ENCODE assay signal across 14 cellular contexts in genomic region chr20:3240776-3241363, GRCh38. TPM values are rescaled to one million over a fixed set of nuclear protein-coding genes. Genes with fewer than 3 reads are reported as not detected.
A peak's percentile ranks its signal among the peaks of the same experiment; 100 is the strongest.
DNase-seq lines count a peak whose midpoint lies in the region; ATAC-seq and TF ChIP-seq lines count a peak whose summit lies in the region.
"Had no signal": no experiment of that assay in that cellular context is flagged by ENCODE, and none has a peak within 500 bp of the region (broad histone marks: within the 10 kb centered on the region; RNA-seq: fewer than 3 reads in every experiment).

No MANE protein-coding gene starts in this region.

- no peaks in the 10 kb centered on the region for H3K9me3 ChIP-seq in ES-I3 (ENCODE audit: control insufficient read depth, insufficient read depth, low read length)
- H3K9me3 ChIP-seq in PC-9 (ENCODE audit: insufficient read depth, low read depth): no peaks in the 10 kb centered on the region

- H3K36me3 ChIP-seq in ES-I3 (ENCODE audit: insufficient read depth, low read length) (no peaks in the 10 kb centered on the region), PC-9 (ENCODE audit: low read depth) (no peaks in the 10 kb centered on the region)
- H3K36me3 ChIP-seq: cardiac muscle cell, WERI-Rb-1 had no signal

- H3K4me1 Mint-ChIP-seq in MCF 10A (ENCODE audit: insufficient read depth, unreplicated experiment) (peaks cover 26% of the 10 kb centered on the region), memory B cell (peaks cover 9% of the 10 kb centered on the region)

- intact Hi-C loops in MCF 10A (cut with micrococcal nuclease): no loop called here
- intact Hi-C loops in PC-9 (cut with micrococcal nuclease; ENCODE audit: unreplicated experiment): no loop called here

- H3K27me3 Mint-ChIP-seq in MCF 10A (ENCODE audit: insufficient read depth, unreplicated experiment) (no peaks in the 10 kb centered on the region), memory B cell (peaks cover 26% of the 10 kb centered on the region)

- CTCF ChIA-PET in MCF 10A (lab: Yijun Ruan, JAX): interaction anchor here (1.8 kb wide), 1 partner anchor 22 kb away, joined by 6 read pairs; no protein-coding TSS in a partner anchor
- CTCF ChIA-PET in PC-9 (lab: Charles Lee): no interaction called here

- H3K36me3 Mint-ChIP-seq in MCF 10A (ENCODE audit: insufficient read depth, unreplicated experiment) (no peaks in the 10 kb centered on the region), memory B cell (no peaks in the 10 kb centered on the region)

- H3K9ac ChIP-seq in ES-I3 (ENCODE audit: low read depth, low read length): peak overlapping the region; percentile 77

- H3K4me3 Mint-ChIP-seq in MCF 10A (ENCODE audit: unreplicated experiment): peak overlapping the region; percentile 86
- peak overlapping the region; percentile 48 for H3K4me3 Mint-ChIP-seq in memory B cell

- POLR2A ChIA-PET in MCF 10A (lab: Yijun Ruan, JAX): interaction anchor here (2.2 to 2.8 kb wide), 4 partner anchors 11 to 75 kb away, joined by 12 to 35 read pairs (median 20); partner anchors contain the start of gene ITPA
- POLR2A ChIA-PET in PC-9 (lab: Charles Lee; ENCODE audit: unreplicated experiment): interaction anchor here (0.5 kb wide), 1 partner anchor 19 kb away, joined by 4 read pairs; no protein-coding TSS in a partner anchor

- no peak for ATAC-seq in memory B cell (ENCODE audit: low read depth)
- no peak for ATAC-seq in GM21390 (IDR thresholded peaks at IDR 0.05; ENCODE audit: unreplicated experiment)
- ATAC-seq in HG03442 (IDR thresholded peaks at IDR 0.05; ENCODE audit: unreplicated experiment): no peak

- no peak overlapping the region for H3K27ac ChIP-seq in PC-9
- H3K27ac ChIP-seq: cardiac muscle cell, WERI-Rb-1 had no signal

- peaks cover 11% of the 10 kb centered on the region; the same call in 1 of the 2 replicates for H3K4me1 ChIP-seq in ES-I3 (ENCODE audit: insufficient read depth, low read length)
- peaks cover 22% of the 10 kb centered on the region for H3K4me1 ChIP-seq in PC-9 (replicated peaks; ENCODE audit: insufficient read depth)

- H3K27ac Mint-ChIP-seq in MCF 10A (ENCODE audit: low read depth, unreplicated experiment): peak overlapping the region; percentile 64
- no peak overlapping the region for H3K27ac Mint-ChIP-seq in memory B cell
- H3K27ac Mint-ChIP-seq: activated T-cell treated with anti-CD3 and anti-CD28 coated beads, Interleukin-2, amount 50 U/mL, for 24 hours had no signal

- no peak overlapping the region for H2AFZ ChIP-seq in PC-9

- DNase-seq in AG10803 (ENCODE audit: low read depth) (no peak), MCF 10A (ENCODE audit: unreplicated experiment) (no peak), memory B cell (ENCODE audit: low spot score in 2 of 2) (no peak), cerebellar nuclear complex (lab: John Stamatoyannopoulos, UW) (no peak), PC-9 (no peak)
- DNase-seq: activated T-cell treated with anti-CD3 and anti-CD28 coated beads, Interleukin-2, amount 50 U/mL, for 24 hours; GF-D8; KG1; NCI-H146; WERI-Rb-1 had no signal

- H3K4me2 ChIP-seq in PC-9: no peak overlapping the region

- no peaks in the 10 kb centered on the region for H3K79me2 ChIP-seq in PC-9 (ENCODE audit: low read depth)

- no peaks in the 10 kb centered on the region for H3K27me3 ChIP-seq in PC-9 (ENCODE audit: insufficient read depth, low read depth)

- H3K9me3 Mint-ChIP-seq in MCF 10A (ENCODE audit: unreplicated experiment) (no peaks in the 10 kb centered on the region), memory B cell (no peaks in the 10 kb centered on the region)
- H3K9me3 Mint-ChIP-seq: activated T-cell treated with anti-CD3 and anti-CD28 coated beads, Interleukin-2, amount 50 U/mL, for 24 hours had no signal

- no peak for TF ChIP-seq CTCF in AG10803 (conservative IDR thresholded peaks at IDR 0.05; ENCODE audit: low read length)
- no peak for TF ChIP-seq CTCF in MCF 10A (IDR thresholded peaks at IDR 0.05; ENCODE audit: unreplicated experiment)
- TF ChIP-seq CTCF in PC-9 (conservative IDR thresholded peaks at IDR 0.05): no peak

- H3K4me3 ChIP-seq in AG10803 (ENCODE audit: low read length): peak overlapping the region; percentile 71
- no peak overlapping the region for H3K4me3 ChIP-seq in PC-9
- H3K4me3 ChIP-seq: cardiac muscle cell had no signal

- peaks cover 15% of the 10 kb centered on the region; the same call in 1 of the 2 replicates for H3F3A ChIP-seq in PC-9 (ENCODE audit: insufficient read depth, low read depth)

- no peaks in the 10 kb centered on the region for H3K9me2 ChIP-seq in PC-9 (ENCODE audit: insufficient read depth)

- BruUV-seq in MCF 10A (replicated peaks; lab: Mats Ljungman, UMichigan): no TSS peak
- no TSS peak for BruUV-seq in PC-9 (replicated peaks; lab: Mats Ljungman, UMichigan)

- H4K20me1 ChIP-seq in PC-9 (ENCODE audit: insufficient read depth): no peaks in the 10 kb centered on the region

RNA-seq across cellular contexts. Expression of gene SLC4A11, which starts 1.9 kb away (rescaled TPM):
- total RNA-seq in MCF 10A (2022): 4.1 and 5.7 TPM in 2 replicates
- total RNA-seq in PC-9 (2021): 46.1 and 57.8 TPM in 2 replicates

RNA-seq across cellular contexts. Expression of gene ITPA, which starts 31.6 kb away (rescaled TPM):
- total RNA-seq in MCF 10A (2022) (69.4 and 97.1 TPM in 2 replicates), PC-9 (2021) (69.2 and 93.5 TPM in 2 replicates)

RNA-seq across cellular contexts. Expression of gene DDRGK1, which starts 36.4 kb away (rescaled TPM):
- total RNA-seq in MCF 10A (2022): 116 and 136 TPM in 2 replicates
- total RNA-seq in PC-9 (2021): 70.4 and 87.6 TPM in 2 replicates
